8 cellular contexts compared by ENCODE assay signal in genomic region chr14:73059326-73059725, GRCh38. TPM values are rescaled to one million over a fixed set of nuclear protein-coding genes. Genes with fewer than 3 reads are reported as not detected.
DNase-seq lines count a peak whose midpoint lies in the region; ATAC-seq and TF ChIP-seq lines count a peak whose summit lies in the region.

No MANE protein-coding gene starts in this region.

- no peaks in the 10 kb centered on the region for H3K9me3 ChIP-seq in neural progenitor cell (ENCODE audit: low read depth)

- H3K27ac ChIP-seq in dorsolateral prefrontal cortex: peak overlapping the region in 58 of 59 donors; percentile 7 to 99 (median 96)
- H3K27ac ChIP-seq in neural progenitor cell: peak overlapping the region; percentile 96

- peaks cover 15% of the 10 kb centered on the region for H3K36me3 Mint-ChIP-seq in neural progenitor cell
- peaks cover 0 to 6% (median 0%) of the 10 kb centered on the region in 3 donors for H3K36me3 Mint-ChIP-seq in immature natural killer cell
- peaks cover 3 to 33% (median 4%) of the 10 kb centered on the region in 3 donors for H3K36me3 Mint-ChIP-seq in naive thymus-derived CD8-positive, alpha-beta T cell

- peak overlapping the region; percentile 95 for H3K9ac ChIP-seq in neural progenitor cell

- no peak overlapping the region for H2AFZ ChIP-seq in neural progenitor cell (replicated peaks)

- H3K27me3 Mint-ChIP-seq in neural progenitor cell (ENCODE audit: insufficient read depth, low read depth): peaks cover 9% of the 10 kb centered on the region
- H3K27me3 Mint-ChIP-seq in immature natural killer cell (ENCODE audit: low read depth in 3 of 3): peaks cover 3 to 6% (median 5%) of the 10 kb centered on the region in 3 donors
- no peaks in the 10 kb centered on the region for H3K27me3 Mint-ChIP-seq in naive thymus-derived CD8-positive, alpha-beta T cell

- intact Hi-C loops in dorsolateral prefrontal cortex (cut with DNase I): loop anchor here (2.0 to 10.0 kb wide), 10 partner anchors 77 to 958 kb away; partner anchors contain the start of genes PSEN1 (in 2 of the 2), BBOF1 (in 1 of the 2), DNAL1 (in 1 of the 2) and ENTPD5 (in 1 of the 2)

- H3K27ac Mint-ChIP-seq in neural progenitor cell (peak overlapping the region; percentile 99), immature natural killer cell (no peak overlapping the region)
- no peak overlapping the region for H3K27ac Mint-ChIP-seq in naive thymus-derived CD8-positive, alpha-beta T cell

- H3K27me3 ChIP-seq in dorsolateral prefrontal cortex (no peaks in the 10 kb centered on the region), neural progenitor cell (no peaks in the 10 kb centered on the region)

- H3K36me3 ChIP-seq in neural progenitor cell: peaks cover 4% of the 10 kb centered on the region

- H3K4me2 ChIP-seq in neural progenitor cell: peak overlapping the region; percentile 95

- no peak overlapping the region for H3K4me3 Mint-ChIP-seq in neural progenitor cell
- no peak overlapping the region for H3K4me3 Mint-ChIP-seq in immature natural killer cell
- no peak overlapping the region for H3K4me3 Mint-ChIP-seq in naive thymus-derived CD8-positive, alpha-beta T cell

- H3K4me1 Mint-ChIP-seq in neural progenitor cell: peaks cover 25% of the 10 kb centered on the region
- peaks cover 50 to 57% of the 10 kb centered on the region in 2 donors for H3K4me1 Mint-ChIP-seq in immature natural killer cell
- H3K4me1 Mint-ChIP-seq in naive thymus-derived CD8-positive, alpha-beta T cell: peaks cover 19 to 59% (median 45%) of the 10 kb centered on the region in 4 donors

- POLR2A ChIA-PET in naive thymus-derived CD8-positive, alpha-beta T cell (lab: Charles Lee): interaction anchor here (1.2 to 4.4 kb wide), 4 partner anchors 12 to 76 kb away, joined by 3 to 62 read pairs (median 21); partner anchors contain the start of genes PSEN1 and ZFYVE1

- TF ChIP-seq CTCF in dorsolateral prefrontal cortex (IDR thresholded peaks at IDR 0.05 in 54 of 56, conservative IDR thresholded peaks at IDR 0.05 in 2 of 56; ENCODE audit: low read depth in 1 of 56, partially characterized antibody in 56 of 56) (no peak), neural progenitor cell (IDR thresholded peaks at IDR 0.05) (no peak)

- no peak for ATAC-seq in naive thymus-derived CD8-positive, alpha-beta T cell

- H3K9me3 Mint-ChIP-seq in neural progenitor cell (no peaks in the 10 kb centered on the region), immature natural killer cell (no peaks in the 10 kb centered on the region)
- no peaks in the 10 kb centered on the region for H3K9me3 Mint-ChIP-seq in naive thymus-derived CD8-positive, alpha-beta T cell

- peaks cover 17% of the 10 kb centered on the region for H3F3A ChIP-seq in neural progenitor cell (ENCODE audit: low read depth)

- DNase-seq in COLO829 (ENCODE audit: low spot score): peak; percentile 18
- peak; percentile 41 for DNase-seq in M059J (ENCODE audit: low read depth)
- no peak for DNase-seq in dorsolateral prefrontal cortex
- DNase-seq in neural progenitor cell (ENCODE audit: low spot score): no peak
- DNase-seq in immature natural killer cell: no peak
- DNase-seq in naive thymus-derived CD8-positive, alpha-beta T cell: no peak
- DNase-seq in DMS114 treated with DMSO at 0.1 percent for 48 hours (lab: John Stamatoyannopoulos, UW; ENCODE audit: unreplicated experiment): no peak
- no peak for DNase-seq in HCEC 1CT

- H3K79me2 ChIP-seq in neural progenitor cell (ENCODE audit: low read depth): peaks cover 63% of the 10 kb centered on the region

- H3K4me3 ChIP-seq in dorsolateral prefrontal cortex (peak overlapping the region; percentile 59 to 98 (median 89)), neural progenitor cell (peak overlapping the region; percentile 96)

- H3K4me1 ChIP-seq in neural progenitor cell: peaks cover 19% of the 10 kb centered on the region

- peaks cover 52% of the 10 kb centered on the region for H4K20me1 ChIP-seq in neural progenitor cell (ENCODE audit: low read depth)

RNA-seq across cellular contexts. Expression of gene RBM25, which starts 1.0 kb away (rescaled TPM):
- 19.5 and 24.5 TPM in 2 replicates for total RNA-seq in M059J (2014; rRNA removed; shearing (Covaris generic))
- total RNA-seq in dorsolateral prefrontal cortex (100 to 1,000 TPM in 37 of 120 experiments, 10 to 100 TPM in 83; 73.2 to 124 (median 94.5) TPM), neural progenitor cell (ENCODE audit: low replicate concordance) (82.9 and 162 TPM in 2 replicates)
- 10 to 100 TPM; 19.3 to 67.4 (median 24.6) TPM for polyA plus RNA-seq in immature natural killer cell
- total RNA-seq in naive thymus-derived CD8-positive, alpha-beta T cell: 100 to 1,000 TPM; 161 to 168 TPM
- polyA plus RNA-seq in naive thymus-derived CD8-positive, alpha-beta T cell: 10 to 100 TPM; 40.7 to 64.8 (median 42.6) TPM

RNA-seq across cellular contexts. Expression of gene ZFYVE1, which starts 32.4 kb away (rescaled TPM):
- 8.5 and 13.8 TPM in 2 replicates for total RNA-seq in M059J (2014; rRNA removed; shearing (Covaris generic))
- total RNA-seq in dorsolateral prefrontal cortex (10 to 100 TPM; 21.3 to 38.9 (median 28.9) TPM), neural progenitor cell (ENCODE audit: low replicate concordance) (14.3 and 14.7 TPM in 2 replicates)
- polyA plus RNA-seq in immature natural killer cell: 10 to 100 TPM in 1 of 3 donors, 1 to 10 TPM in 2; 3.4 to 10.7 (median 5.4) TPM
- 10 to 100 TPM; 20.1 to 20.5 TPM for total RNA-seq in naive thymus-derived CD8-positive, alpha-beta T cell
- 1 to 10 TPM; 4.1 to 6.4 (median 4.5) TPM for polyA plus RNA-seq in naive thymus-derived CD8-positive, alpha-beta T cell

Comparison
In these comparisons a context has a peak if more than half of its experiments do, and no peak if none do; other contexts are left out.
1. DNase-seq: peak in COLO829 (single experiment) and M059J (single experiment); none in dorsolateral prefrontal cortex (0 of 10), neural progenitor cell (single experiment), immature natural killer cell (0 of 3), naive thymus-derived CD8-positive, alpha-beta T cell (0 of 10), DMS114 treated with DMSO at 0.1 percent for 48 hours (single experiment) and HCEC 1CT (single experiment).